Comparison of ENCODE assay signal across 28 cellular contexts in the genomic region with DNA sequence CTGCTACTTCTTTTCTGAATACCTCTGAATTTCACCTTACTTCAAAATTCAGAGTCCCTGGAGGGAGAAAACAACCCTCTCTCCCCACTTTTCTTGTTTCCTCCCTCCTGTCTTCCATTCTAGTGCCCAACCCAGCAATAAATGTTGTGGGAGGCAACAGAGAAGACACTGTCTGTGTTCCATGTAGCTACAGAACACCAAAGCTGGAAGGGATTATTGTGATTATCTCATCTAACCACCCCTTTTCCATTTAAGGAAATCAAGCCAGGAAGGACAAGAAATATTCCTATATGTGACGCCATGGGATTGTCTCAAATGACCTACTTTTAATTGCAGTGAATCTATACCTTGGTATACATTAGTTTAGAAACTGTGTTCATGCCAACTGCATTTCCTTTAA.
DNase-seq lines count a peak whose midpoint lies in the region; ATAC-seq, FAIRE-seq and TF ChIP-seq lines count a peak whose summit lies in the region.
"Had no signal": no experiment of that assay in that cellular context is flagged by ENCODE, and none has a peak within 500 bp of the region (broad histone marks: within the 10 kb centered on the region; RNA-seq: fewer than 3 reads in every experiment).

No MANE protein-coding gene starts in this region.

- H3K4me3 ChIP-seq in SK-N-SH (ENCODE audit: low read depth in 2 of 2, low read length in 1 of 2) (no peak overlapping the region), astrocyte (ENCODE audit: insufficient read depth, low read depth, low read length) (no peak overlapping the region), urinary bladder (ENCODE audit: low read depth, low read length) (no peak overlapping the region)
- H3K4me3 ChIP-seq: BLaER1 treated with 17β-estradiol and CSF1 and Interleukin-3, amounts not matched to agents 10 nM and 100 nM; gastroesophageal sphincter; lung; neural progenitor cell; skin epidermis had no signal

- H3K9me2 ChIP-seq in SK-N-SH, result no peaks in the 10 kb centered on the region

- WGBS in SK-N-SH (ENCODE audit: low lambda C conversion rate), result 29% methylated on average over 1 of the region's 1 CpG
- 53% methylated on average over 1 of the region's 1 CpG for WGBS in urinary bladder

- H3K36me3 Mint-ChIP-seq in astrocyte (ENCODE audit: low read depth, unreplicated experiment), result no peaks in the 10 kb centered on the region
- H3K36me3 Mint-ChIP-seq: neural progenitor cell, type B pancreatic cell had no signal

- H3K4me1 ChIP-seq in SK-N-SH (ENCODE audit: control insufficient read depth in 1 of 2, insufficient read depth in 2 of 2, low read depth in 1 of 2, low read length in 1 of 2), result peaks cover 17 to 46% of the 10 kb centered on the region in 2 experiments
- H3K4me1 ChIP-seq in astrocyte (ENCODE audit: insufficient read depth, low read length), result peaks cover 61% of the 10 kb centered on the region
- peaks cover 9% of the 10 kb centered on the region for H3K4me1 ChIP-seq in foreskin keratinocyte
- H3K4me1 ChIP-seq in urinary bladder (ENCODE audit: insufficient read depth), result no peaks in the 10 kb centered on the region

- TF ChIP-seq RAD21 in SK-N-SH (IDR thresholded peaks at IDR 0.05; ENCODE audit: low read length), result no peak

- no peak overlapping the region for H3K4me3 Mint-ChIP-seq in astrocyte (ENCODE audit: unreplicated experiment)
- H3K4me3 Mint-ChIP-seq: H9, neural progenitor cell, type B pancreatic cell, WTC11 had no signal

- H3K9me3 Mint-ChIP-seq in astrocyte (ENCODE audit: unreplicated experiment), result peaks cover 2% of the 10 kb centered on the region
- H3K9me3 Mint-ChIP-seq: H9, neural progenitor cell, type B pancreatic cell had no signal

- DNase-seq in SK-N-SH (no peak), astrocyte (ENCODE audit: low read depth) (no peak), foreskin keratinocyte (peak in 1 of 2 donors; percentile 25), NCI-H1417 treated with DMSO at 0.1 percent for 48 hours (lab: John Stamatoyannopoulos, UW) (no peak)
- DNase-seq: activated CD4-positive, alpha-beta T cell treated with anti-CD3 and anti-CD28 coated beads, Interleukin-2, amount 50 U/mL, for 1 hour; activated naive CD4-positive, alpha-beta T cell treated with anti-CD3 and anti-CD28 coated beads, Interleukin-2, amount 50 U/mL, for 16 hours; Caco-2; DND-41; H9; NCI-H1105 treated with DMSO at 0.1 percent for 48 hours; NCI-H2029 treated with DMSO at 0.1 percent for 48 hours; stimulated activated CD4-positive, alpha-beta T cell treated with anti-CD3 and anti-CD28 coated beads, Interleukin-1b, Interleukin-23, amount 100 ng/mL, for 48 hours; T-helper 9 cell had no signal

- peaks cover 82% of the 10 kb centered on the region for H3K4me1 Mint-ChIP-seq in astrocyte (ENCODE audit: low read depth, unreplicated experiment)

- no peak for TF ChIP-seq EP300 in SK-N-SH (IDR thresholded peaks at IDR 0.05; ENCODE audit: borderline replicate concordance in 1 of 2, low read depth in 1 of 2, low read length in 1 of 2)

- H3K4me2 ChIP-seq in SK-N-SH (peak overlapping the region; percentile 17; the same call in 1 of the 2 replicates), astrocyte (ENCODE audit: low read length) (no peak overlapping the region)
- H3K4me2 ChIP-seq: BLaER1 treated with 17β-estradiol and CSF1 and Interleukin-3, amounts not matched to agents 10 nM and 100 nM; neural progenitor cell had no signal

- peak overlapping the region; percentile 89 to 99; a peak in 3 of 4 replicates for H3K27ac ChIP-seq in SK-N-SH (ENCODE audit: low read depth in 2 of 2, low read length in 1 of 2)
- H3K27ac ChIP-seq in astrocyte (ENCODE audit: low read depth, low read length), result peak overlapping the region; percentile 94
- peak overlapping the region; percentile 22 for H3K27ac ChIP-seq in foreskin keratinocyte
- H3K27ac ChIP-seq in urinary bladder (ENCODE audit: low read depth), result peak overlapping the region; percentile 43
- H3K27ac ChIP-seq: 22Rv1; BLaER1 treated with 17β-estradiol and CSF1 and Interleukin-3, amounts not matched to agents 10 nM and 100 nM; gastroesophageal sphincter; neural progenitor cell had no signal

- peak overlapping the region; percentile 97 for H3K9ac ChIP-seq in SK-N-SH
- H3K9ac ChIP-seq in astrocyte (ENCODE audit: low read length), result peak overlapping the region; percentile 82
- H3K9ac ChIP-seq: BLaER1 treated with 17β-estradiol and CSF1 and Interleukin-3, amounts not matched to agents 10 nM and 100 nM; neural progenitor cell had no signal

- TF ChIP-seq CTCF in SK-N-SH (IDR thresholded peaks at IDR 0.05) (no peak), astrocyte (IDR thresholded peaks at IDR 0.05; ENCODE audit: insufficient read depth, low read depth, low read length) (no peak), foreskin keratinocyte (conservative IDR thresholded peaks at IDR 0.05) (no peak)

- H3K27ac Mint-ChIP-seq in astrocyte (ENCODE audit: unreplicated experiment), result peak overlapping the region; percentile 99
- H3K27ac Mint-ChIP-seq: H9, neural progenitor cell, progenitor cell of endocrine pancreas, type B pancreatic cell, WTC11 had no signal

- H2AFZ ChIP-seq in SK-N-SH (ENCODE audit: low read depth) (no peak overlapping the region), astrocyte (ENCODE audit: low read depth, low read length) (no peak overlapping the region)

- H3K27me3 ChIP-seq in SK-N-SH (ENCODE audit: insufficient read depth) (no peaks in the 10 kb centered on the region), astrocyte (ENCODE audit: insufficient read depth, low read length) (no peaks in the 10 kb centered on the region), foreskin keratinocyte (no peaks in the 10 kb centered on the region)
- H3K27me3 ChIP-seq: BLaER1 treated with 17β-estradiol and CSF1 and Interleukin-3, amounts not matched to agents 10 nM and 100 nM; neural progenitor cell had no signal

- peak; percentile 39 for FAIRE-seq in astrocyte (lab: Jason Lieb, UNC)
- FAIRE-seq: GM12892, islet of Langerhans had no signal

- H4K20me1 ChIP-seq in SK-N-SH (ENCODE audit: insufficient read depth) (no peaks in the 10 kb centered on the region), astrocyte (ENCODE audit: insufficient read depth, low read length) (no peaks in the 10 kb centered on the region)
- H4K20me1 ChIP-seq: BLaER1 treated with 17β-estradiol and CSF1 and Interleukin-3, amounts not matched to agents 10 nM and 100 nM had no signal

- H3K36me3 ChIP-seq in SK-N-SH (replicated peaks in 1 of 2; ENCODE audit: control insufficient read depth in 1 of 2, insufficient read depth in 2 of 2, low read length in 1 of 2) (peaks cover 0 to 6% of the 10 kb centered on the region in 2 experiments), astrocyte (ENCODE audit: insufficient read depth, low read length) (no peaks in the 10 kb centered on the region), urinary bladder (ENCODE audit: insufficient read depth) (no peaks in the 10 kb centered on the region)
- H3K36me3 ChIP-seq: BLaER1 treated with 17β-estradiol and CSF1 and Interleukin-3, amounts not matched to agents 10 nM and 100 nM; gastroesophageal sphincter; neural progenitor cell had no signal

- H3K79me2 ChIP-seq in SK-N-SH (ENCODE audit: insufficient read depth) (peaks cover 27% of the 10 kb centered on the region), astrocyte (ENCODE audit: insufficient read depth, low read length) (no peaks in the 10 kb centered on the region)

- H3K27me3 Mint-ChIP-seq in astrocyte (ENCODE audit: low read depth, unreplicated experiment), result no peaks in the 10 kb centered on the region

- CTCF ChIA-PET in SK-N-SH (lab: Yijun Ruan, JAX), result interaction anchor here (0.8 to 7.3 kb wide), 25 partner anchors 9 to 1069 kb away, joined by 3 to 100 read pairs (median 4); partner anchors contain the start of gene PAPPA

- POLR2A ChIA-PET in SK-N-SH (lab: Yijun Ruan, JAX), result interaction anchor here (0.6 kb wide), 1 partner anchor 46 kb away, joined by 3 read pairs; no protein-coding TSS in a partner anchor

- ATAC-seq in SK-N-SH treated with all-trans-retinoic acid at 6 μM for 48 hours, result no peak
- ATAC-seq in foreskin keratinocyte, result no peak
- no peak for ATAC-seq in GM19455 (IDR thresholded peaks at IDR 0.05; ENCODE audit: unreplicated experiment)
- no peak for ATAC-seq in HG02610 (IDR thresholded peaks at IDR 0.05; ENCODE audit: unreplicated experiment)
- ATAC-seq: gastroesophageal sphincter had no signal

- H3F3A ChIP-seq in SK-N-SH (replicated peaks; ENCODE audit: insufficient read depth), result peaks cover 58% of the 10 kb centered on the region

- H3K9me3 ChIP-seq in SK-N-SH, result no peaks in the 10 kb centered on the region
- H3K9me3 ChIP-seq in astrocyte (ENCODE audit: insufficient read depth, low read depth, low read length), result no peaks in the 10 kb centered on the region
- H3K9me3 ChIP-seq: BLaER1 treated with 17β-estradiol and CSF1 and Interleukin-3, amounts not matched to agents 10 nM and 100 nM; Caco-2 had no signal

TF ChIP-seq in SK-N-SH, 30 proteins besides CTCF, POLR2A, EP300 and RAD21 (continues in another document):
- TF ChIP-seq RCOR1 (IDR thresholded peaks at IDR 0.05; ENCODE audit: low read length) (no peak), FOXJ3 (CRISPR knock-in tag; IDR thresholded peaks at IDR 0.05) (no peak), RXRA (IDR thresholded peaks at IDR 0.05; ENCODE audit: borderline replicate concordance, low read depth) (no peak), RFX5 (IDR thresholded peaks at IDR 0.05; ENCODE audit: low read length) (no peak), TAF1 (IDR thresholded peaks at IDR 0.05; ENCODE audit: borderline replicate concordance, low read depth, low read length) (no peak), USF1 (IDR thresholded peaks at IDR 0.05; ENCODE audit: borderline replicate concordance, low read depth) (no peak)

TF ChIP-seq in SK-N-SH treated with all-trans-retinoic acid at 6 μM for 48 hours, 23 proteins besides CTCF, POLR2A, EP300 and RAD21:
- no peak for TF ChIP-seq TOX (CRISPR knock-in tag; IDR thresholded peaks at IDR 0.05; ENCODE audit: borderline replicate concordance)
- no peak for TF ChIP-seq ESRRG (CRISPR knock-in tag; IDR thresholded peaks at IDR 0.05)

Comparison
In these comparisons a context has a peak if more than half of its experiments do, and no peak if none do; other contexts are left out.
1. H3K27ac ChIP-seq: peak in every context shown above with its lines; median percentile 94 in SK-N-SH; 94 in astrocyte; 43 in urinary bladder; 22 in foreskin keratinocyte.